13 cellular contexts compared by ENCODE assay signal in the genomic region with DNA sequence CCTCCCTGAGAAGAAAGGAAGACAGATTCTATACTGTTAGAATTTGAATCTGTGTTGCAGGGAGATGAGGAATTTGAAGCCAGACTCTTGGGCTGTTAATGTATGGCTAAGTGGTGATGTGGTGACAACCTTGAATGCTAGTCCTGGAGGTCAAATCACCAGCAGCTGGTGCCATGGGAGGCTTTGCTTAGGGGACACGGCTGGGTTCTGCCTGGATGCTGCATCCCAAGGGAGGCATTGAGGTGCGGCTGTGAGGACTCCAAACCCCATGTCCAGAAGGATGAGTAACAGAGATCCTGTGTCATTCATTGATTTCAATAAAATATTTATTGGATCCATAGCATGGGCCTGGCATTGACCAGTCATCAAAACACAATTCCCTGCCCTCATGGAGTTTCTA. TPM values are rescaled to one million over a fixed set of nuclear protein-coding genes. Genes with fewer than 3 reads are reported as not detected.
DNase-seq lines count a peak whose midpoint lies in the region; ATAC-seq and TF ChIP-seq lines count a peak whose summit lies in the region.
"Had no signal": no experiment of that assay in that cellular context is flagged by ENCODE, and none has a peak within 500 bp of the region (broad histone marks: within the 10 kb centered on the region; RNA-seq: fewer than 3 reads in every experiment).

No MANE protein-coding gene starts in this region.

- H3K27ac ChIP-seq in HL-60 (replicated peaks): peak overlapping the region; percentile 87
- peak overlapping the region in 3 of 4 donors; percentile 55 to 89 (median 80) for H3K27ac ChIP-seq in body of pancreas
- no peak overlapping the region for H3K27ac ChIP-seq in right lobe of liver
- H3K27ac ChIP-seq in stomach: peak overlapping the region in 4 of 5 donors; percentile 86 to 90 (median 89)
- no peak overlapping the region for H3K27ac ChIP-seq in A673 (ENCODE audit: low read depth, low read length, poor library complexity, severe bottlenecking)
- H3K27ac ChIP-seq: testis had no signal

- no peak for TF ChIP-seq POLR2A in body of pancreas (IDR thresholded peaks at IDR 0.05)
- no peak for TF ChIP-seq POLR2A in right lobe of liver (IDR thresholded peaks at IDR 0.05)
- no peak for TF ChIP-seq POLR2A in stomach (IDR thresholded peaks at IDR 0.05)

- no peaks in the 10 kb centered on the region for H3K36me3 ChIP-seq in body of pancreas (replicated peaks in 1 of 2; ENCODE audit: insufficient read depth in 1 of 2, low read depth in 2 of 2)
- no peaks in the 10 kb centered on the region for H3K36me3 ChIP-seq in right lobe of liver
- no peaks in the 10 kb centered on the region for H3K36me3 ChIP-seq in stomach
- no peaks in the 10 kb centered on the region for H3K36me3 ChIP-seq in A673 (ENCODE audit: insufficient read depth, low read length, poor library complexity, severe bottlenecking)

- H3K4me3 ChIP-seq in HL-60 (replicated peaks; ENCODE audit: insufficient read depth, low read length) (no peak overlapping the region), body of pancreas (no peak overlapping the region), right lobe of liver (no peak overlapping the region), stomach (no peak overlapping the region), A673 (ENCODE audit: low read depth, low read length, poor library complexity, severe bottlenecking) (no peak overlapping the region)
- H3K4me3 ChIP-seq: testis had no signal

- no peak for TF ChIP-seq EP300 in stomach (IDR thresholded peaks at IDR 0.05)

- ATAC-seq in body of pancreas (no peak), right lobe of liver (no peak)
- ATAC-seq: effector memory CD8-positive, alpha-beta T cell had no signal

- CTCF ChIA-PET in A673 (lab: Charles Lee): no interaction called here

- 80 to 81% methylated on average over 2 of the region's 2 CpGs for WGBS in body of pancreas, 2 donors
- WGBS in right lobe of liver (ENCODE audit: insufficient coverage, low coverage, low lambda C conversion rate, missing lambda C conversion rate): 100% methylated on average over 1 of the region's 2 CpGs
- WGBS in stomach, 5 donors: 79 to 92% (median 88%) methylated on average over 2 of the region's 2 CpGs

- POLR2A ChIA-PET in A673 (lab: Charles Lee; ENCODE audit: low non-redundant PET): no interaction called here

- no peak for DNase-seq in HL-60 (ENCODE audit: low read depth in 1 of 2, low spot score in 1 of 2)
- DNase-seq in body of pancreas: peak in 1 of 4 donors; percentile 7
- DNase-seq in right lobe of liver: peak in 2 of 3 donors; percentile 31 to 46
- DNase-seq in stomach: no peak
- no peak for DNase-seq in hypothalamus (lab: John Stamatoyannopoulos, UW)
- DNase-seq in A673 (ENCODE audit: low spot score): no peak
- no peak for DNase-seq in cortex of kidney (lab: John Stamatoyannopoulos, UW)
- DNase-seq: activated naive CD8-positive, alpha-beta T cell treated with anti-CD3 and anti-CD28 coated beads, Interleukin-2, amount 10 ng/mL, durations not matched to agents 7 days and 5 days; COR-L47; effector memory CD8-positive, alpha-beta T cell; mammary epithelial cell; NCI-H446; testis had no signal

- intact Hi-C loops in body of pancreas (cut with DNase I): no loop called here
- intact Hi-C loops in right lobe of liver (cut with DNase I): no loop called here
- intact Hi-C loops in stomach (cut with DNase I; ENCODE audit: low total_unique reads): no loop called here
- intact Hi-C loops in A673 (cut with micrococcal nuclease; ENCODE audit: unreplicated experiment): no loop called here

- H3K9me3 ChIP-seq in body of pancreas (no peaks in the 10 kb centered on the region), right lobe of liver (no peaks in the 10 kb centered on the region), stomach (no peaks in the 10 kb centered on the region), A673 (ENCODE audit: low read depth, low read length, poor library complexity, severe bottlenecking) (no peaks in the 10 kb centered on the region)
- H3K9me3 ChIP-seq: testis had no signal

- TF ChIP-seq CTCF in HL-60 (IDR thresholded peaks at IDR 0.05; ENCODE audit: insufficient read depth, low read length) (no peak), body of pancreas (IDR thresholded peaks at IDR 0.05) (no peak), right lobe of liver (IDR thresholded peaks at IDR 0.05) (no peak), stomach (IDR thresholded peaks at IDR 0.05) (no peak), A673 (conservative IDR thresholded peaks at IDR 0.05; ENCODE audit: low read depth, low read length) (no peak)

- peaks cover 36% of the 10 kb centered on the region for H3K4me1 ChIP-seq in body of pancreas
- H3K4me1 ChIP-seq in right lobe of liver: peaks cover 0 to 28% (median 6%) of the 10 kb centered on the region in 4 donors
- H3K4me1 ChIP-seq in stomach: peaks cover 34 to 61% (median 46%) of the 10 kb centered on the region in 4 donors
- H3K4me1 ChIP-seq in A673 (ENCODE audit: insufficient read depth, low read length, poor library complexity, severe bottlenecking): peaks cover 10% of the 10 kb centered on the region

- no TSS peak for BruUV-seq in A673 (replicated peaks; lab: Mats Ljungman, UMichigan)

- H3K27me3 ChIP-seq in HL-60 (ENCODE audit: insufficient read depth, poor library complexity, severe bottlenecking): no peaks in the 10 kb centered on the region
- no peaks in the 10 kb centered on the region for H3K27me3 ChIP-seq in body of pancreas
- H3K27me3 ChIP-seq in right lobe of liver: no peaks in the 10 kb centered on the region
- H3K27me3 ChIP-seq in stomach: no peaks in the 10 kb centered on the region
- H3K27me3 ChIP-seq in A673 (replicated peaks; ENCODE audit: insufficient read depth, low read depth, low read length, poor library complexity): no peaks in the 10 kb centered on the region
- H3K27me3 ChIP-seq: testis had no signal

RNA-seq across cellular contexts. Expression of a gene that starts 42.3 kb away (rescaled TPM):
- total RNA-seq in body of pancreas: 10 to 100 TPM; 14.0 to 14.8 TPM
- 1 to 10 TPM; 1.6 to 2.9 (median 1.9) TPM for total RNA-seq in right lobe of liver
- 100 to 1,000 TPM in 1 of 5 donors, 10 to 100 TPM in 1, 1 to 10 TPM in 3; 1.2 to 123 (median 8.9) TPM for total RNA-seq in stomach
- 1 to 10 TPM; 1.8 to 7.9 (median 6.4) TPM for polyA plus RNA-seq in stomach
- 11.7 and 11.8 TPM in 2 replicates for total RNA-seq in A673 (2021)

Comparison
In these comparisons a context has a peak if more than half of its experiments do, and no peak if none do; other contexts are left out.
1. DNase-seq: peak in right lobe of liver (2 of 3); none in HL-60 (0 of 2), stomach (single experiment), hypothalamus (0 of 51), A673 (single experiment) and cortex of kidney (single experiment).
2. H3K27ac ChIP-seq: peak in HL-60 (single experiment), body of pancreas (3 of 4) and stomach (4 of 5); none in right lobe of liver (0 of 3) and A673 (single experiment).